In the genomic region with DNA sequence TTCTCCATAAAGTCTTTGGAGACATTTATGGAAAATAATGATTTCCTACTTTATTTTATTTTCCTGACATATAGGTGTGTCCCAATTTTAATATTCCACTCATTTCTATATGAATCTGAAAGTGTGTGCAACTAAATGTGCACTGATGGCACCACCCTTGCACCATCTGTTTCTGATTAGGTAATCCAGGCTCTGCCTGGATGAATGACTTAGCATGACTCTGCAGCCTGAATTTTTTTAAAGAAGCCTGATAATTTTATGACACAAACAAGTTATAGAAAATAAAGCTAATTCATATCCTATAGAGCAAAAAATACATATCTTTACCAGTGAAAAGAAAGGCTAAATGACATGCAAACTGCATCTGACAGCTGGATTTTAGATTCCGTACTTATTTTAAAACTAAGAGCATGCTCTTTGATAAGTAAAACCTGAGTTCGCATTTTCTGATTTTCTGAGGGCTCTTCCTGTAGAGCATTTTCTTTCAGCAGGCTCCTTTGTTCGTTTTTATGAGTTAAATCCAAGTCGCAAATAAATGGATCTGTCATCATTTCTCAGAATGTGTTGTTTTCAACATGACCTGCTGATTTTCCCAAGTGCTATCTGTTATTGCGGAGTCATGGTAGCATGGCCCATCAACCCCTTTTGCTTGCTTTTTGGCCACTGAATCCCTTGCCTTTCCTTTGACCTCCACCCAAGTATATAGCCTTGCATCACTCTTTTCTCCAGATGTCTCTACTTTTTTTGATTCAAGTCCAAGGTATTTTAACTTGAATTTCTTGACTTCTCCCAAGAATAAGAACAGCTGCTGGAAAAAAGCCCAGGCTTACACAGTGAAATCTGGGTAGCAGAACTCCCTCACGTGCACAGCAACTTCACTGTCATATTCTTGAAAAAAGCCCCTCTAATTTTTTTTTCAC, we compare ENCODE assay signal across 13 cellular contexts. TPM values are rescaled to one million over a fixed set of nuclear protein-coding genes. Genes with fewer than 3 reads are reported as not detected.
DNase-seq lines count a peak whose midpoint lies in the region; TF ChIP-seq lines count a peak whose summit lies in the region.
"Had no signal": no experiment of that assay in that cellular context is flagged by ENCODE, and none has a peak within 500 bp of the region (broad histone marks: within the 10 kb centered on the region; RNA-seq: fewer than 3 reads in every experiment).

No MANE protein-coding gene starts in this region.

- no peaks in the 10 kb centered on the region for H4K20me1 ChIP-seq in hepatocyte (ENCODE audit: insufficient read depth, poor library complexity, severe bottlenecking)

- TF ChIP-seq CTCF in hepatocyte (IDR thresholded peaks at IDR 0.05; ENCODE audit: poor library complexity), result no peak

- H3K36me3 ChIP-seq in hepatocyte (replicated peaks; ENCODE audit: insufficient read depth, low read depth) (no peaks in the 10 kb centered on the region), SJCRH30 (no peaks in the 10 kb centered on the region)

- no peak overlapping the region for H3K4me3 ChIP-seq in hepatocyte
- no peak overlapping the region for H3K4me3 ChIP-seq in SJCRH30

- DNase-seq in NCI-H2171 treated with DMSO at 0.1 percent for 48 hours (lab: John Stamatoyannopoulos, UW) (peak; percentile 49), NCI-H2171 (lab: John Stamatoyannopoulos, UW) (no peak), astrocyte of the hippocampus (ENCODE audit: low read depth, low spot score) (peak; percentile 38), hepatocyte (ENCODE audit: low spot score) (peak; percentile 47), ureter (ENCODE audit: low spot score) (peak; percentile 53), SJCRH30 (no peak), NCI-H1092 (lab: John Stamatoyannopoulos, UW) (no peak)
- DNase-seq in effector CD8-positive, alpha-beta T cell (lab: John Stamatoyannopoulos, UW), result no peak
- DNase-seq: activated CD8-positive, alpha-beta memory T cell treated with anti-CD3 and anti-CD28 coated beads, Interleukin-2, amount 50 U/mL, for 4 hours; effector memory CD8-positive, alpha-beta T cell; Kasumi-1; SW 1271 had no signal

- peak overlapping the region; percentile 35 for H3K4me2 ChIP-seq in hepatocyte

- no peaks in the 10 kb centered on the region for H3K9me2 ChIP-seq in hepatocyte (replicated peaks; ENCODE audit: insufficient read depth)

- H3K27ac ChIP-seq in hepatocyte (peak overlapping the region; percentile 27), SJCRH30 (no peak overlapping the region)
- H3K27ac ChIP-seq: 22Rv1 had no signal

- H3K79me2 ChIP-seq in hepatocyte, result no peaks in the 10 kb centered on the region

- 51% methylated on average over 6 of the region's 6 CpGs for WGBS in hepatocyte (ENCODE audit: low lambda C conversion rate, missing lambda C conversion rate)

- no peak overlapping the region for H2AFZ ChIP-seq in hepatocyte

- peaks cover 9% of the 10 kb centered on the region for H3K4me1 ChIP-seq in hepatocyte (ENCODE audit: insufficient read depth)
- H3K4me1 ChIP-seq in SJCRH30, result no peaks in the 10 kb centered on the region

- no peaks in the 10 kb centered on the region for H3K27me3 ChIP-seq in hepatocyte
- no peaks in the 10 kb centered on the region for H3K27me3 ChIP-seq in SJCRH30

- H3K9me3 ChIP-seq in hepatocyte (ENCODE audit: low read depth), result no peaks in the 10 kb centered on the region
- no peaks in the 10 kb centered on the region for H3K9me3 ChIP-seq in SJCRH30 (replicated peaks)

RNA-seq across cellular contexts. Expression of a gene that starts 52.8 kb away (rescaled TPM):
- total RNA-seq in hepatocyte (18.7 and 28.3 TPM in 2 replicates), ureter (49.9 TPM)
- polyA plus RNA-seq in hepatocyte, result 31.9 and 38.0 TPM in 2 replicates
- 23.5 and 33.7 TPM in 2 replicates for total RNA-seq in SJCRH30 (2014; rRNA removed; shearing (Covaris generic))

Comparison
In these comparisons a context has a peak if more than half of its experiments do, and no peak if none do; other contexts are left out.
1. DNase-seq: peak in NCI-H2171 treated with DMSO at 0.1 percent for 48 hours (single experiment), astrocyte of the hippocampus (single experiment), hepatocyte (single experiment) and ureter (single experiment); none in NCI-H2171 (single experiment), SJCRH30 (0 of 2), effector CD8-positive, alpha-beta T cell (single experiment) and NCI-H1092 (single experiment).